8 cellular contexts compared by ENCODE assay signal in the genomic region with DNA sequence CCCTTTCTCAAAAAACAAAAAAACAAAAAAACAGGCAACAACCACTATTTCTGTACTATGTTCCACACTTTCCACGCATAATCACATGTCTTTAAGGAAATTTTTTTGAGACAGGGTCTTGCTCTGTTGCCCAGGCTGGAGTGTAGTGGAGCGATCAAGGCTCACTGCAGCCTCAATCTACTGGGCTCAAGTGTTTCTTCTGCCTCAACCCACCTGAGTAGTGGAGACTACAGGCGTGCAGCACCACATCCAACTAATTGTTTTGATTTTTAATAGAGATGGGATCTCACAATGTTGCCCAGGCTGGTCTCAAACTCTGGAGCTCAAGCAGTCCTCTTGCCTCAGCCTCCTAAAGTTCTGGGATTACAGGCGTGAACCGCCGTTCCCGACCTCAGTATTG.
"Had no signal": no experiment of that assay in that cellular context is flagged by ENCODE, and none has a peak within 500 bp of the region (broad histone marks: within the 10 kb centered on the region; RNA-seq: fewer than 3 reads in every experiment).

No MANE protein-coding gene starts in this region.

- FAIRE-seq: H54 had no signal

- H3K4me3 ChIP-seq: GM23248 had no signal

- DNase-seq: GM23248, GOT3, H9, HCEC 1CT, HFFc6, KG1 had no signal

- H3K9ac ChIP-seq: GM23248 had no signal

- H2AFZ ChIP-seq: GM23248 had no signal

- H3K27ac ChIP-seq: GM23248, HL-60 had no signal
